9 cellular contexts compared by ENCODE assay signal in the genomic region with DNA sequence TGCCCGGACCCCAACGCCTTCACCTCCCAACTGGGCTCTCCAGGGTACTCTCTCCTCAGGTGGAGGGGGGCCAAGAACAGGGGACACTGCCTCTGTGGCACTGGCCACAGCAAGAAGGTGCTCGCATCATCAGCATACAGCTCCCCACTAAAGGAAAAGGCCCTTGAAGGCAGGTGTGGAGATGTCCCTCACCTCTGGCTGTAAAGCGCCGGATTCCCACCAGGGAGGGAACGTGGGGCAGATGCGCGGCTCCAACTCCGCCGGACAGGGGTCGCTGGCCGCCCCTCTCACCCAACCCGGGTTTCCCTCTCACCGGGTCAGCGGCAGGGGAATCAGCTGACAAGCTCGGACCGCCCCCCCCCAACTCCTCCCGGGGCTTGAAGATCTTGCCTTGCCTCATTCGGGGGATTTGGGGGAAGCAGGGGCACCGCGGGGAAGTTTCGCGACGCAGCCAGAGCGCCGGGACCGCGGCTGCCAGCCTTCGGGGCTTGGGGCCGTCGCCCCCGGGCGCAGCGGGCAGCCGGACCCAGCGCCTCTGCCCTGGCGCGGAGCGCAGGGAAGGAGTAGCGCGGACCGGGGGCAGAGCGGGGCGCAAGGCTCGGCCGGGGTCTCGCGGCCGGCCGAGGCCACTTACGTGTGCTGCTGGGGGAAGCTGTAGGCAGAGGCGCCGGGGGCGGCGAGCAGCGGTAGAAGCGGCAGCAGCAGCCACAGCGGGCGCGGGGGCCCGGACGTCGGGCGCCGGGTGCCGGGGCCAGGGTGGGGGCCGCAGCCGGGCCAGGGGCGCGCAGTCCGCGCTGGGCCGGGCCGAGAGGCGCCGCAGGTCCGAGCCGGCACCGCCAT. TPM values are rescaled to one million over a fixed set of nuclear protein-coding genes. Genes with fewer than 3 reads are reported as not detected.
DNase-seq lines count a peak whose midpoint lies in the region; ATAC-seq and TF ChIP-seq lines count a peak whose summit lies in the region.
"Had no signal": no experiment of that assay in that cellular context is flagged by ENCODE, and none has a peak within 500 bp of the region (broad histone marks: within the 10 kb centered on the region; RNA-seq: fewer than 3 reads in every experiment).

No MANE protein-coding gene starts in this region.

- H3K27ac Mint-ChIP-seq in activated naive CD4-positive, alpha-beta T cell treated with anti-CD3 and anti-CD28 coated beads, Interleukin-2, amount 10 ng/mL, durations not matched to agents 7 days and 5 days: no peak overlapping the region
- no peak overlapping the region for H3K27ac Mint-ChIP-seq in activated naive CD8-positive, alpha-beta T cell treated with anti-CD3 and anti-CD28 coated beads, Interleukin-2, amount 50 U/mL, for 24 hours

- peak overlapping the region; percentile 49 for H3K27ac ChIP-seq in lower lobe of right lung
- H3K27ac ChIP-seq in transverse colon: peak overlapping the region in 1 of 4 donors; percentile 57

- TF ChIP-seq EP300 in transverse colon (IDR thresholded peaks at IDR 0.05; ENCODE audit: low read depth): no peak

- peak overlapping the region; percentile 55 for H3K4me3 Mint-ChIP-seq in activated naive CD4-positive, alpha-beta T cell treated with anti-CD3 and anti-CD28 coated beads, Interleukin-2, amount 10 ng/mL, durations not matched to agents 7 days and 5 days
- peak overlapping the region; percentile 34 for H3K4me3 Mint-ChIP-seq in activated naive CD8-positive, alpha-beta T cell treated with anti-CD3 and anti-CD28 coated beads, Interleukin-2, amount 50 U/mL, for 24 hours

- intact Hi-C loops in lower lobe of right lung (cut with DNase I) (no loop called here), transverse colon (cut with DNase I; ENCODE audit: low total_unique reads) (no loop called here)

- no peaks in the 10 kb centered on the region for H3K4me1 Mint-ChIP-seq in activated naive CD4-positive, alpha-beta T cell treated with anti-CD3 and anti-CD28 coated beads, Interleukin-2, amount 10 ng/mL, durations not matched to agents 7 days and 5 days
- peaks cover 4% of the 10 kb centered on the region for H3K4me1 Mint-ChIP-seq in activated naive CD8-positive, alpha-beta T cell treated with anti-CD3 and anti-CD28 coated beads, Interleukin-2, amount 50 U/mL, for 24 hours

- H3K36me3 ChIP-seq in lower lobe of right lung (no peaks in the 10 kb centered on the region), transverse colon (no peaks in the 10 kb centered on the region)

- no peaks in the 10 kb centered on the region for H3K9me3 Mint-ChIP-seq in activated naive CD4-positive, alpha-beta T cell treated with anti-CD3 and anti-CD28 coated beads, Interleukin-2, amount 10 ng/mL, durations not matched to agents 7 days and 5 days
- no peaks in the 10 kb centered on the region for H3K9me3 Mint-ChIP-seq in activated naive CD8-positive, alpha-beta T cell treated with anti-CD3 and anti-CD28 coated beads, Interleukin-2, amount 50 U/mL, for 24 hours

- TF ChIP-seq POLR2A in transverse colon (IDR thresholded peaks at IDR 0.05): no peak

- H3K4me3 ChIP-seq in lower lobe of right lung: peak overlapping the region; percentile 61
- peak overlapping the region; percentile 49 to 69 (median 52) for H3K4me3 ChIP-seq in transverse colon

- WGBS in transverse colon (ENCODE audit: low coverage in 1 of 2), 2 donors: 2% methylated on average over 61 of the region's 79 CpGs; no CpG with 5 or more reads in 1 of the 2 donors

- peaks cover 91% of the 10 kb centered on the region for H3K27me3 Mint-ChIP-seq in activated naive CD4-positive, alpha-beta T cell treated with anti-CD3 and anti-CD28 coated beads, Interleukin-2, amount 10 ng/mL, durations not matched to agents 7 days and 5 days
- peaks cover 19% of the 10 kb centered on the region for H3K27me3 Mint-ChIP-seq in activated naive CD8-positive, alpha-beta T cell treated with anti-CD3 and anti-CD28 coated beads, Interleukin-2, amount 50 U/mL, for 24 hours

- TF ChIP-seq CTCF in lower lobe of right lung (IDR thresholded peaks at IDR 0.05) (no peak), transverse colon (IDR thresholded peaks at IDR 0.05) (no peak)

- CTCF ChIA-PET in activated naive CD4-positive, alpha-beta T cell treated with anti-CD3 and anti-CD28 coated beads, Interleukin-2, amount 10 ng/mL, durations not matched to agents 7 days and 5 days (lab: Charles Lee): interaction anchor here (1.9 kb wide), 1 partner anchor 65 kb away, joined by 5 read pairs; no protein-coding TSS in a partner anchor

- ATAC-seq in activated naive CD8-positive, alpha-beta T cell treated with anti-CD3 and anti-CD28 coated beads, Interleukin-2, amount 50 U/mL, for 24 hours: no peak
- peak in 1 of 2 donors; percentile 7 for ATAC-seq in lower lobe of right lung
- ATAC-seq in HG02973 (IDR thresholded peaks at IDR 0.05; ENCODE audit: unreplicated experiment): no peak
- ATAC-seq in HG02884 (IDR thresholded peaks at IDR 0.05; ENCODE audit: unreplicated experiment): no peak

- in situ Hi-C loops in transverse colon (cut with MboI; ENCODE audit: low pct_ligation_motif_present in 1 of 4, low pct_unique_long_range_greater_than_20kb in 1 of 4, low sequenced_read_pairs in 3 of 4): no loop called here

- H3K27me3 ChIP-seq in lower lobe of right lung (ENCODE audit: low read depth) (peaks cover 13% of the 10 kb centered on the region), transverse colon (peaks cover 37% of the 10 kb centered on the region)

- peaks cover 10% of the 10 kb centered on the region for H3K4me1 ChIP-seq in lower lobe of right lung
- peaks cover 0 to 18% (median 9%) of the 10 kb centered on the region in 4 donors for H3K4me1 ChIP-seq in transverse colon

- H3K36me3 Mint-ChIP-seq in activated naive CD4-positive, alpha-beta T cell treated with anti-CD3 and anti-CD28 coated beads, Interleukin-2, amount 10 ng/mL, durations not matched to agents 7 days and 5 days: no peaks in the 10 kb centered on the region
- H3K36me3 Mint-ChIP-seq in activated naive CD8-positive, alpha-beta T cell treated with anti-CD3 and anti-CD28 coated beads, Interleukin-2, amount 50 U/mL, for 24 hours (ENCODE audit: low read depth): no peaks in the 10 kb centered on the region

- H3K9me3 ChIP-seq in lower lobe of right lung: no peaks in the 10 kb centered on the region
- no peaks in the 10 kb centered on the region for H3K9me3 ChIP-seq in transverse colon

- DNase-seq in activated naive CD4-positive, alpha-beta T cell treated with anti-CD3 and anti-CD28 coated beads, Interleukin-2, amount 10 ng/mL, durations not matched to agents 7 days and 5 days: peak; percentile 35
- no peak for DNase-seq in activated naive CD4-positive, alpha-beta T cell treated with Interleukin-2 at 50 U/mL for 16 hours
- DNase-seq in activated naive CD8-positive, alpha-beta T cell treated with anti-CD3 and anti-CD28 coated beads, Interleukin-2, amount 50 U/mL, for 24 hours: peak; percentile 10
- DNase-seq in lower lobe of right lung (no peak), transverse colon (no peak), NCI-H524 treated with DMSO at 0.1 percent for 48 hours (lab: John Stamatoyannopoulos, UW) (no peak)

RNA-seq across cellular contexts. Expression of gene CACNA2D2, which starts 0.6 kb away (rescaled TPM):
- total RNA-seq in lower lobe of right lung (105 TPM), transverse colon (1 to 10 TPM in 2 of 4 donors, under 1 TPM in 2; 0.48 to 2.2 (median 0.87) TPM)
- total RNA-seq: M059J had no signal

Comparison
In these comparisons a context has a peak if more than half of its experiments do, and no peak if none do; other contexts are left out.
1. DNase-seq: peak in activated naive CD4-positive, alpha-beta T cell treated with anti-CD3 and anti-CD28 coated beads, Interleukin-2, amount 10 ng/mL, durations not matched to agents 7 days and 5 days (single experiment) and activated naive CD8-positive, alpha-beta T cell treated with anti-CD3 and anti-CD28 coated beads, Interleukin-2, amount 50 U/mL, for 24 hours (single experiment); none in activated naive CD4-positive, alpha-beta T cell treated with Interleukin-2 at 50 U/mL for 16 hours (single experiment), lower lobe of right lung (single experiment), transverse colon (single experiment) and NCI-H524 treated with DMSO at 0.1 percent for 48 hours (single experiment).
2. RNA of gene CACNA2D2, which starts 0.6 kb away (total RNA-seq): 105 TPM in lower lobe of right lung (single experiment); 0.48 to 2.2 TPM in transverse colon; every median in the first group is over 10 times any median in the second.